Comparison of ENCODE assay signal across 8 cellular contexts in genomic region chr20:62640870-62641748, GRCh38. TPM values are rescaled to one million over a fixed set of nuclear protein-coding genes. Genes with fewer than 3 reads are reported as not detected.
DNase-seq lines count a peak whose midpoint lies in the region; ATAC-seq, FAIRE-seq and TF ChIP-seq lines count a peak whose summit lies in the region.

No MANE protein-coding gene starts in this region.

- CTCF ChIA-PET in H1 (lab: Charles Lee; ENCODE audit: partially characterized antibody): interaction anchor here (0.9 to 1.9 kb wide), 5 partner anchors 21 to 150 kb away, joined by 3 to 7 read pairs (median 5); partner anchors contain the start of gene NTSR1

- POLR2A ChIA-PET in H1 (lab: Charles Lee; ENCODE audit: partially characterized antibody): interaction anchor here (1.2 to 3.7 kb wide), 2 partner anchors 12 to 175 kb away, joined by 3 to 11 read pairs; no protein-coding TSS in a partner anchor

- H3K56ac ChIP-seq in H1 (replicated peaks; ENCODE audit: insufficient read length, low read depth, low read length): no peak overlapping the region

- TF ChIP-seq CTCF in OCI-LY3 (IDR thresholded peaks at IDR 0.05; ENCODE audit: low read depth, low read length) (no peak), H1 (IDR thresholded peaks at IDR 0.05; ENCODE audit: control extremely low read depth in 1 of 3, insufficient read depth in 1 of 3, low read depth in 1 of 3, low read length in 3 of 3) (no peak)

- no peak overlapping the region for H3K14ac ChIP-seq in H1 (ENCODE audit: insufficient read length)

- H3K36me3 ChIP-seq in OCI-LY3 (replicated peaks; ENCODE audit: low read depth, low read length) (peaks cover 6% of the 10 kb centered on the region), H1 (ENCODE audit: control insufficient read depth in 2 of 4, insufficient read depth in 4 of 4, low read length in 3 of 4) (no peaks in the 10 kb centered on the region)

- H3K79me2 ChIP-seq in OCI-LY3 (ENCODE audit: low read length) (peaks cover 36% of the 10 kb centered on the region), H1 (ENCODE audit: control insufficient read depth in 1 of 2, insufficient read depth in 2 of 2, low read length in 2 of 2) (peaks cover 5 to 21% of the 10 kb centered on the region in 2 experiments; a peak in 2 of 4 replicates)

- H2BK120ac ChIP-seq in H1 (replicated peaks; ENCODE audit: low read depth, low read length): no peak overlapping the region

- H3K23ac ChIP-seq in H1 (ENCODE audit: insufficient read length): no peak overlapping the region

- H2AFZ ChIP-seq in OCI-LY3 (ENCODE audit: low read depth, low read length): no peak overlapping the region
- no peak overlapping the region for H2AFZ ChIP-seq in H1 (ENCODE audit: low read length)

- H3K27me3 ChIP-seq in OCI-LY3 (ENCODE audit: low read depth, low read length) (peaks cover 21% of the 10 kb centered on the region; the same call in 1 of the 2 replicates), H1 (replicated peaks in 1 of 4; ENCODE audit: control insufficient read depth in 3 of 4, extremely low read depth in 1 of 4, insufficient read depth in 3 of 4, low read length in 3 of 4) (peaks cover 3 to 43% (median 33%) of the 10 kb centered on the region in 4 experiments; a peak in 6 of 7 replicates)

- no peak overlapping the region for H4K91ac ChIP-seq in H1 (replicated peaks; ENCODE audit: insufficient read length, low read length)

- peak overlapping the region; percentile 40 for H3K27ac Mint-ChIP-seq in stimulated activated effector memory CD8-positive, alpha-beta T cell treated with anti-CD3 and anti-CD28 coated beads, Interleukin-12 subunit alpha, Interleukin-12 subunit beta, amount 100 ng/mL, for 72 hours

- 0 out of 2 replicates have a peak overlapping the region, but pooled peaks have one; percentile 61 for H2BK20ac ChIP-seq in H1 (ENCODE audit: low read length)

- peak; percentile 28 for DNase-seq in activated CD4-positive, alpha-beta T cell treated with anti-CD3 and anti-CD28 coated beads for 48 hours
- DNase-seq in activated CD4-positive, alpha-beta T cell treated with anti-CD3 and anti-CD28 coated beads, Interleukin-2, amount 50 U/mL, for 1 hour: no peak
- no peak for DNase-seq in H1 (ENCODE audit: low read depth in 1 of 2, low spot score in 2 of 2)
- DNase-seq in stimulated activated effector memory CD8-positive, alpha-beta T cell treated with anti-CD3 and anti-CD28 coated beads, Interleukin-12 subunit alpha, Interleukin-12 subunit beta, amount 100 ng/mL, for 72 hours (ENCODE audit: low spot score in 2 of 2): no peak

- H2BK15ac ChIP-seq in H1 (ENCODE audit: low read length): 0 out of 2 replicates have a peak overlapping the region, but pooled peaks have one; percentile 46

- ATAC-seq in stimulated activated effector memory CD8-positive, alpha-beta T cell treated with anti-CD3 and anti-CD28 coated beads, Interleukin-12 subunit alpha, Interleukin-12 subunit beta, amount 100 ng/mL, for 72 hours: no peak
- ATAC-seq in GM19463 (IDR thresholded peaks at IDR 0.05; ENCODE audit: unreplicated experiment) (no peak), GM19452 (IDR thresholded peaks at IDR 0.05; ENCODE audit: unreplicated experiment) (no peak), HG03354 (IDR thresholded peaks at IDR 0.05; ENCODE audit: poor library complexity, severe bottlenecking, unreplicated experiment) (no peak)

- H3K4me1 ChIP-seq in OCI-LY3 (ENCODE audit: low read length) (peaks cover 22% of the 10 kb centered on the region), H1 (replicated peaks in 1 of 4; ENCODE audit: control insufficient read depth in 3 of 4, insufficient read depth in 4 of 4, low read length in 3 of 4) (peaks cover 0 to 9% (median 2%) of the 10 kb centered on the region in 4 experiments; a peak in 4 of 7 replicates)

- peaks cover 15% of the 10 kb centered on the region; the same call in 1 of the 2 replicates for H3K23me2 ChIP-seq in H1 (ENCODE audit: low read depth, low read length)

- peak overlapping the region; percentile 75; the same call in 1 of the 2 replicates for H2AK5ac ChIP-seq in H1 (ENCODE audit: low read depth, low read length)

- H3K36me3 Mint-ChIP-seq in stimulated activated effector memory CD8-positive, alpha-beta T cell treated with anti-CD3 and anti-CD28 coated beads, Interleukin-12 subunit alpha, Interleukin-12 subunit beta, amount 100 ng/mL, for 72 hours: peaks cover 8% of the 10 kb centered on the region

- TF ChIP-seq RAD21 in H1 (IDR thresholded peaks at IDR 0.05 in 1 of 2, conservative IDR thresholded peaks at IDR 0.05 in 1 of 2; ENCODE audit: low read depth in 2 of 2, low read length in 2 of 2): no peak

- 90% methylated on average over 27 of the region's 27 CpGs; no CpG with 5 or more reads in 1 of the 2 experiments for WGBS in H1 (ENCODE audit: extremely low coverage in 1 of 2, insufficient coverage in 1 of 2, insufficient read length in 1 of 2, insufficient replicate concordance in 2 of 2, low coverage in 1 of 2, low lambda C conversion rate in 2 of 2, missing lambda C conversion rate in 1 of 2), 2 experiments

- no peak overlapping the region for H3K27ac ChIP-seq in OCI-LY3 (ENCODE audit: low read length)
- H3K27ac ChIP-seq in H1 (ENCODE audit: low read depth, low read length): no peak overlapping the region

- H3K9me3 Mint-ChIP-seq in stimulated activated effector memory CD8-positive, alpha-beta T cell treated with anti-CD3 and anti-CD28 coated beads, Interleukin-12 subunit alpha, Interleukin-12 subunit beta, amount 100 ng/mL, for 72 hours: no peaks in the 10 kb centered on the region

- H2BK12ac ChIP-seq in H1 (ENCODE audit: low read depth, low read length): peak overlapping the region; percentile 60; the same call in 1 of the 2 replicates

- TF ChIP-seq POLR2A in H1 (IDR thresholded peaks at IDR 0.05; ENCODE audit: control extremely low read depth in 1 of 2, low read depth in 2 of 2, low read length in 2 of 2): no peak

- no peak overlapping the region for H3K4ac ChIP-seq in H1 (replicated peaks; ENCODE audit: insufficient read length, low read depth, low read length)

- peak overlapping the region; percentile 71 for H3K4me3 Mint-ChIP-seq in stimulated activated effector memory CD8-positive, alpha-beta T cell treated with anti-CD3 and anti-CD28 coated beads, Interleukin-12 subunit alpha, Interleukin-12 subunit beta, amount 100 ng/mL, for 72 hours

- H3K4me1 Mint-ChIP-seq in stimulated activated effector memory CD8-positive, alpha-beta T cell treated with anti-CD3 and anti-CD28 coated beads, Interleukin-12 subunit alpha, Interleukin-12 subunit beta, amount 100 ng/mL, for 72 hours: peaks cover 6% of the 10 kb centered on the region

- TF ChIP-seq EP300 in H1 (IDR thresholded peaks at IDR 0.05; ENCODE audit: borderline replicate concordance in 1 of 2, low read depth in 2 of 2, low read length in 2 of 2): no peak

- H3K79me1 ChIP-seq in H1 (ENCODE audit: low read depth, low read length): peaks cover 11% of the 10 kb centered on the region

- H3K9me3 ChIP-seq in OCI-LY3 (ENCODE audit: insufficient read depth, low read length): no peaks in the 10 kb centered on the region
- no peaks in the 10 kb centered on the region for H3K9me3 ChIP-seq in H1 (ENCODE audit: insufficient read depth in 2 of 2, low read depth in 1 of 2, low read length in 1 of 2)

- H2BK5ac ChIP-seq in H1 (ENCODE audit: low read depth, low read length): no peak overlapping the region

- H3K4me3 ChIP-seq in OCI-LY3 (ENCODE audit: low read length): peak overlapping the region; percentile 89
- peak overlapping the region in 2 of 4 experiments; percentile 45 to 75; a peak in 1 of 8 replicates for H3K4me3 ChIP-seq in H1 (ENCODE audit: extremely low read depth in 1 of 4, insufficient read depth in 2 of 4, low read depth in 3 of 4, low read length in 4 of 4)

- H4K5ac ChIP-seq in H1 (ENCODE audit: insufficient read length, low read depth, low read length): no peak overlapping the region

- H4K8ac ChIP-seq in H1 (ENCODE audit: extremely low read depth, insufficient read depth, low read length): no peak overlapping the region

- no peak for FAIRE-seq in H1 (lab: Jason Lieb, UNC)

- H4K20me1 ChIP-seq in OCI-LY3 (ENCODE audit: insufficient read depth, low read length): peaks cover 30% of the 10 kb centered on the region
- peaks cover 12 to 24% of the 10 kb centered on the region in 2 experiments for H4K20me1 ChIP-seq in H1 (replicated peaks in 1 of 2; ENCODE audit: control insufficient read depth in 1 of 2, insufficient read depth in 2 of 2, low read length in 2 of 2)

- no peak overlapping the region; the same call in 1 of the 2 replicates for H3K18ac ChIP-seq in H1 (ENCODE audit: extremely low read depth, low read length)

- H3K9ac ChIP-seq in OCI-LY3 (ENCODE audit: low read length) (peak overlapping the region; percentile 77), H1 (replicated peaks in 1 of 4; ENCODE audit: extremely low read depth in 1 of 4, low read depth in 3 of 4, low read length in 3 of 4) (no peak overlapping the region)

- H3K4me2 ChIP-seq in OCI-LY3 (ENCODE audit: low read length) (peak overlapping the region; percentile 88), H1 (ENCODE audit: insufficient read depth in 1 of 2, low read depth in 2 of 2, low read length in 2 of 2) (peak overlapping the region; percentile 80 to 90; a peak in 3 of 4 replicates)

TF ChIP-seq in H1, 55 proteins besides CTCF, POLR2A, EP300 and RAD21:
- no peak for TF ChIP-seq HDAC2 (IDR thresholded peaks at IDR 0.05; ENCODE audit: borderline replicate concordance in 1 of 2, low read depth in 2 of 2, low read length in 2 of 2)

RNA-seq across cellular contexts. Expression of gene SLCO4A1, which starts 1.2 kb away (rescaled TPM):
- 18.2 and 18.5 TPM in 2 replicates for total RNA-seq in H1 (2021; fragmentation: NEBNext Ultra II Directional; extraction: Animal tissue kit (Norgen Biotek cat#: 25700))
- 10.5 and 13.3 TPM in 2 replicates for polyA plus RNA-seq in H1 (2011; rRNA removed)
- 10.5 TPM for polyA plus RNA-seq in H1 (2011; cell fraction: cytosol; rRNA removed)
- polyA plus RNA-seq in H1 (2011; cell fraction: nucleus; rRNA removed): 30.4 TPM
- polyA plus RNA-seq in H1 (2012, experiment 1 of 2): 15.4 to 21.3 TPM (median 15.8 TPM) in 4 replicates
- polyA plus RNA-seq in H1 (2012, experiment 2 of 2): 19.2 TPM
- polyA plus RNA-seq in H1 (2013, experiment 1 of 2): 19.8 TPM
- polyA plus RNA-seq in H1 (2013, experiment 2 of 2): 21.9 TPM
- polyA minus RNA-seq in H1 (2011; rRNA and poly(A)+ RNA removed): 6.1 and 7.4 TPM in 2 replicates
- polyA minus RNA-seq in H1 (2011; cell fraction: cytosol; rRNA and poly(A)+ RNA removed): 9.3 TPM
- polyA minus RNA-seq in H1 (2011; cell fraction: nucleus; rRNA and poly(A)+ RNA removed): 10.6 TPM
